In the genomic region with DNA sequence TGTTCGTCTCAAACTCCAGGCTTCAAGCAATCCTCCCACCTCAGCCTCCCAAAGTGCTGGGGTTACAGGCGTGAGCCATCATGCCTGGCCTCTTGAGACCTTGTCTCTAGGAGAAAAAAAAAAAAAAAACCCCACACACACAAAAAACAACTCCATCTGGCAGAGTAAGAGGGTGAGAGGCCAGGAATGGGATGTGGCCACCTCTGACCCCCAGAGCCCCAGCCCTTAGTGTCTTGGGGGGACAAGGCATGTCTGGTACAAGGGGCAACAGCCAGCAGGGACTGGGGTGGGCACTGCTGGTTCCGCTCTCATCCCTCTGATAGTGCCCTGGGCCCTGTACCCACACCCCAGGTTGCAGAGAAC, we compare ENCODE assay signal across 30 cellular contexts.
"Had no signal": no experiment of that assay in that cellular context is flagged by ENCODE, and none has a peak within 500 bp of the region (broad histone marks: within the 10 kb centered on the region; RNA-seq: fewer than 3 reads in every experiment).

No MANE protein-coding gene starts in this region.

- H3K27me3 ChIP-seq: ascending aorta, breast epithelium, cardiac muscle cell, colonic mucosa, esophagus muscularis mucosa, foreskin keratinocyte, gastrocnemius medialis, heart right ventricle had no signal

- H3K4me3 ChIP-seq: ascending aorta, breast epithelium, cardiac muscle cell, colonic mucosa, esophagus muscularis mucosa, gastrocnemius medialis, heart right ventricle had no signal

- DNase-seq: activated CD4-positive, alpha-beta memory T cell treated with anti-CD3 and anti-CD28 coated beads, Interleukin-2, amount 10 ng/mL, durations not matched to agents 7 days and 5 days; activated CD4-positive, alpha-beta T cell treated with anti-CD3 and anti-CD28 coated beads for 1 hour; activated CD4-positive, alpha-beta T cell treated with anti-CD3 and anti-CD28 coated beads for 4 hours; activated CD4-positive, alpha-beta T cell treated with anti-CD3 and anti-CD28 coated beads, Interleukin-2, amount 10 ng/mL, durations not matched to agents 7 days and 5 days; activated CD4-positive, alpha-beta T cell treated with anti-CD3 and anti-CD28 coated beads, Interleukin-2, amount 50 U/mL, for 4 hours; activated CD8-positive, alpha-beta memory T cell treated with anti-CD3 and anti-CD28 coated beads, Interleukin-2, amount 50 U/mL, for 48 hours; activated gamma-delta T cell; activated naive CD4-positive, alpha-beta T cell; activated naive CD4-positive, alpha-beta T cell treated with anti-CD3 and anti-CD28 coated beads, Interleukin-2, amount 10 ng/mL, durations not matched to agents 7 days and 5 days; activated naive CD8-positive, alpha-beta T cell treated with anti-CD3 and anti-CD28 coated beads, Interleukin-2, amount 10 ng/mL, durations not matched to agents 7 days and 5 days; activated T-cell treated with anti-CD3 and anti-CD28 coated beads for 4 hours; activated T-cell treated with anti-CD3 and anti-CD28 coated beads, Interleukin-2, amount 50 U/mL, for 24 hours; activated T-cell treated with anti-CD3 and anti-CD28 coated beads, Interleukin-2, amount 50 U/mL, for 72 hours; central memory CD4-positive, alpha-beta T cell; cerebellar nuclear complex; colonic mucosa; effector memory CD4-positive, alpha-beta T cell; endodermal cell; erythroblast; foreskin keratinocyte; gastrocnemius medialis; heart right ventricle; T-helper 1 cell; T-helper 17 cell; T1000 had no signal

- ATAC-seq: activated naive CD4-positive, alpha-beta T cell treated with anti-CD3 and anti-CD28 coated beads, Interleukin-2, amount 50 U/mL, for 72 hours; activated T-cell treated with anti-CD3 and anti-CD28 coated beads, Interleukin-2, amount 50 U/mL, for 72 hours; foreskin keratinocyte; gastrocnemius medialis; heart right ventricle; T-helper 17 cell had no signal

- H3K4me1 ChIP-seq: breast epithelium, colonic mucosa, foreskin keratinocyte had no signal

- H3K36me3 ChIP-seq: ascending aorta, breast epithelium, cardiac muscle cell, colonic mucosa, gastrocnemius medialis, heart right ventricle had no signal

- H3K27ac ChIP-seq: colonic mucosa, esophagus muscularis mucosa, foreskin keratinocyte, gastrocnemius medialis had no signal

- H3K9me3 ChIP-seq: ascending aorta, colonic mucosa, gastrocnemius medialis had no signal
